8 cellular contexts compared by ENCODE assay signal in the genomic region with DNA sequence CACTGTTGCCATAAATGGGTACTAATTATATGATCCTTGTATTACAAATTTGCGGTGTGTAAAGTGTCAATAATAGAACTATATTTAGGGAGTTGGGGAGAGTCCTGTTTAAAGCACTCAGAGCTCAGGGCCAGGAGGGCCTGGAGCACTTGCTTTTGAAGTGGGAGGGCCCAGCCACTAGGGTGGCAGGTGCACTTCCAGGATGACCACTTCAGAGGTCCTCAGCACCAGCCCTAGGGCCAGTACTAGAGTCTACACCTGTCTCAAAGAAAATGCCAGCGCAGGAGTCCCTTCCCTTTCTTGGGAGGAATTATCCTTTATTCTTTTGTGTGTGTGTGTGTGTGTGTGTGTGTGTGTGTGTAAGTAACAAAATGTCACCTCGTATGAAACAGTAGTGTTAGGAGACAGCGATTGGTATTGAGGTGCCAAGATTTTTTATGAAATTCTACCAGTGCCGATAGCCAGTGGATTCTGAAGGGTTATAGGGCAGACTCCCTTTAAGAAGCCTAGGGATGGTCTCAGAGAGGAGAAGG.
DNase-seq lines count a peak whose midpoint lies in the region; TF ChIP-seq lines count a peak whose summit lies in the region.

No MANE protein-coding gene starts in this region.

- H3K9ac ChIP-seq in iPS-15b (ENCODE audit: low read depth, low read length) (no peak overlapping the region), subcutaneous abdominal adipose tissue (ENCODE audit: low read length in 5 of 5) (peak overlapping the region in 4 of 5 donors; percentile 72 to 81 (median 78))

- peaks cover 38% of the 10 kb centered on the region for H3K4me1 Mint-ChIP-seq in T-helper 2 cell treated with Interferon-gamma antibody and Interleukin-4, amounts not matched to agents 5 μg/mL and 100 μg/mL, for 36 hours (ENCODE audit: low read depth)

- H3K27ac ChIP-seq in subcutaneous abdominal adipose tissue (ENCODE audit: low read depth, low read length): peak overlapping the region; percentile 74

- no peaks in the 10 kb centered on the region for H3K27me3 Mint-ChIP-seq in T-helper 2 cell treated with Interferon-gamma antibody and Interleukin-4, amounts not matched to agents 5 μg/mL and 100 μg/mL, for 36 hours (ENCODE audit: low read depth)

- H3K4me3 Mint-ChIP-seq in T-helper 2 cell treated with Interferon-gamma antibody and Interleukin-4, amounts not matched to agents 5 μg/mL and 100 μg/mL, for 36 hours: peak overlapping the region; percentile 72

- H3K27me3 ChIP-seq in iPS-15b (ENCODE audit: control insufficient read depth, insufficient read depth, low read length) (no peaks in the 10 kb centered on the region), subcutaneous abdominal adipose tissue (ENCODE audit: control insufficient read depth in 5 of 5, insufficient read depth in 4 of 5, low read length in 5 of 5) (no peaks in the 10 kb centered on the region)

- CTCF ChIA-PET in GM10248 (lab: Yijun Ruan, JAX): interaction anchor here (0.7 to 11.9 kb wide), 44 partner anchors 9 to 774 kb away, joined by 3 to 298 read pairs (median 5); a partner anchor contains a TSS

- peak overlapping the region; percentile 76 for H3K27ac Mint-ChIP-seq in T-helper 2 cell treated with Interferon-gamma antibody and Interleukin-4, amounts not matched to agents 5 μg/mL and 100 μg/mL, for 36 hours

- H3K9me3 ChIP-seq in iPS-15b (ENCODE audit: control insufficient read depth, insufficient read depth, low read length): no peaks in the 10 kb centered on the region
- no peaks in the 10 kb centered on the region for H3K9me3 ChIP-seq in subcutaneous abdominal adipose tissue (ENCODE audit: control insufficient read depth in 5 of 5, low read length in 5 of 5)

- H3K36me3 ChIP-seq in iPS-15b (ENCODE audit: control insufficient read depth, insufficient read depth, low read length) (no peaks in the 10 kb centered on the region), subcutaneous abdominal adipose tissue (ENCODE audit: control insufficient read depth in 5 of 5, insufficient read depth in 5 of 5, low read length in 5 of 5) (no peaks in the 10 kb centered on the region)

- peaks cover 9% of the 10 kb centered on the region for H3K4me1 ChIP-seq in iPS-15b (ENCODE audit: control insufficient read depth, insufficient read depth, low read length)
- H3K4me1 ChIP-seq in subcutaneous abdominal adipose tissue (ENCODE audit: control insufficient read depth in 5 of 5, insufficient read depth in 5 of 5, low read length in 5 of 5): peaks cover 3 to 37% (median 30%) of the 10 kb centered on the region in 5 donors

- H3K36me3 Mint-ChIP-seq in T-helper 2 cell treated with Interferon-gamma antibody and Interleukin-4, amounts not matched to agents 5 μg/mL and 100 μg/mL, for 36 hours (ENCODE audit: low read depth): peaks cover 4% of the 10 kb centered on the region

- H3K4me3 ChIP-seq in WI38 (ENCODE audit: low read depth, low read length): peak overlapping the region; percentile 33
- H3K4me3 ChIP-seq in iPS-15b (ENCODE audit: low read depth, low read length): peak overlapping the region; percentile 3
- H3K4me3 ChIP-seq in subcutaneous abdominal adipose tissue (ENCODE audit: low read depth in 1 of 5, low read length in 5 of 5): peak overlapping the region; percentile 53 to 76 (median 71)

- DNase-seq in T-helper 2 cell treated with Interferon-gamma antibody and Interleukin-4, amounts not matched to agents 5 μg/mL and 100 μg/mL, for 36 hours (ENCODE audit: low spot score): no peak
- no peak for DNase-seq in T-helper 2 cell
- no peak for DNase-seq in cortex of kidney (lab: John Stamatoyannopoulos, UW)
- no peak for DNase-seq in stimulated activated CD4-positive, alpha-beta T cell treated with anti-CD3 and anti-CD28 coated beads, Interleukin-2, amount 100 ng/mL, for 24 hours
- no peak for DNase-seq in GM10248 (ENCODE audit: extremely low spot score)

- no peak for TF ChIP-seq CTCF in WI38 (IDR thresholded peaks at IDR 0.05; ENCODE audit: low read depth, low read length)
- TF ChIP-seq CTCF in GM10248 (IDR thresholded peaks at IDR 0.05; ENCODE audit: control extremely low read depth, extremely low read depth, low read depth, missing control alignments): no peak

- H3K9me3 Mint-ChIP-seq in T-helper 2 cell treated with Interferon-gamma antibody and Interleukin-4, amounts not matched to agents 5 μg/mL and 100 μg/mL, for 36 hours: no peaks in the 10 kb centered on the region

- POLR2A ChIA-PET in GM10248 (lab: Yijun Ruan, JAX): interaction anchor here (0.6 to 1.1 kb wide), 7 partner anchors 8 to 424 kb away, joined by 3 to 13 read pairs (median 6); a partner anchor contains a TSS

Comparison
In these comparisons a context has a peak if more than half of its experiments do, and no peak if none do; other contexts are left out.
1. H3K4me3 ChIP-seq: peak in every context shown above with its lines; median percentile 71 in subcutaneous abdominal adipose tissue; 33 in WI38; 3 in iPS-15b.